Comparison of ENCODE assay signal across 1 cellular context in the genomic region with DNA sequence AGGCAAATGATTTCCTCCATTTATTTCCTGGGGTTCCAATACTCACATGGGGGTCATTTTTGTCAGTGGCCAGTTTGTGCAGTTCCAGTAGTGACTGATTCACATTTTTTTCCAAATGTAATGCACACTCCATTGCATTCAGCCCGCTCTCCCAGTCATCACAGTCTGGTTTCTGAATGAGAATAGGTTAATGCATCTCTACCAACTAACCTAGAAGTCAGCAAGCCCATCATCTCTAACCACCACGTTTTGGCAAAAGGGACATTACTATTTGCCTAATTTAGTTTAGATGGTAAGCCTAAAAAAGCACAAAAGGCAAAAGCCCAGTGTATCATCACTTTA.
TF ChIP-seq lines count a peak whose summit lies in the region.

No MANE protein-coding gene starts in this region.

TF ChIP-seq in SK-N-SH treated with all-trans-retinoic acid at 6 μM for 48 hours, 23 proteins besides CTCF, POLR2A, EP300 and RAD21 (continued from another document):
- TF ChIP-seq, protein P1, sequence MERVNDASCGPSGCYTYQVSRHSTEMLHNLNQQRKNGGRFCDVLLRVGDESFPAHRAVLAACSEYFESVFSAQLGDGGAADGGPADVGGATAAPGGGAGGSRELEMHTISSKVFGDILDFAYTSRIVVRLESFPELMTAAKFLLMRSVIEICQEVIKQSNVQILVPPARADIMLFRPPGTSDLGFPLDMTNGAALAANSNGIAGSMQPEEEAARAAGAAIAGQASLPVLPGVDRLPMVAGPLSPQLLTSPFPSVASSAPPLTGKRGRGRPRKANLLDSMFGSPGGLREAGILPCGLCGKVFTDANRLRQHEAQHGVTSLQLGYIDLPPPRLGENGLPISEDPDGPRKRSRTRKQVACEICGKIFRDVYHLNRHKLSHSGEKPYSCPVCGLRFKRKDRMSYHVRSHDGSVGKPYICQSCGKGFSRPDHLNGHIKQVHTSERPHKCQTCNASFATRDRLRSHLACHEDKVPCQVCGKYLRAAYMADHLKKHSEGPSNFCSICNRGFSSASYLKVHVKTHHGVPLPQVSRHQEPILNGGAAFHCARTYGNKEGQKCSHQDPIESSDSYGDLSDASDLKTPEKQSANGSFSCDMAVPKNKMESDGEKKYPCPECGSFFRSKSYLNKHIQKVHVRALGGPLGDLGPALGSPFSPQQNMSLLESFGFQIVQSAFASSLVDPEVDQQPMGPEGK (CRISPR knock-in tag; IDR thresholded peaks at IDR 0.05; ENCODE audit: borderline replicate concordance): no peak
- TF ChIP-seq, protein P2, sequence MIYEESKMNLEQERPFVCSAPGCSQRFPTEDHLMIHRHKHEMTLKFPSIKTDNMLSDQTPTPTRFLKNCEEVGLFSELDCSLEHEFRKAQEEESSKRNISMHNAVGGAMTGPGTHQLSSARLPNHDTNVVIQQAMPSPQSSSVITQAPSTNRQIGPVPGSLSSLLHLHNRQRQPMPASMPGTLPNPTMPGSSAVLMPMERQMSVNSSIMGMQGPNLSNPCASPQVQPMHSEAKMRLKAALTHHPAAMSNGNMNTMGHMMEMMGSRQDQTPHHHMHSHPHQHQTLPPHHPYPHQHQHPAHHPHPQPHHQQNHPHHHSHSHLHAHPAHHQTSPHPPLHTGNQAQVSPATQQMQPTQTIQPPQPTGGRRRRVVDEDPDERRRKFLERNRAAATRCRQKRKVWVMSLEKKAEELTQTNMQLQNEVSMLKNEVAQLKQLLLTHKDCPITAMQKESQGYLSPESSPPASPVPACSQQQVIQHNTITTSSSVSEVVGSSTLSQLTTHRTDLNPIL (CRISPR knock-in tag; IDR thresholded peaks at IDR 0.05; ENCODE audit: low read depth): no peak
- TF ChIP-seq TCF4 (CRISPR knock-in tag; IDR thresholded peaks at IDR 0.05; ENCODE audit: borderline replicate concordance): no peak
- TF ChIP-seq ZNF8 (CRISPR knock-in tag; IDR thresholded peaks at IDR 0.05): no peak
